ENCODE assay signal across 20 cellular contexts in the genomic region with DNA sequence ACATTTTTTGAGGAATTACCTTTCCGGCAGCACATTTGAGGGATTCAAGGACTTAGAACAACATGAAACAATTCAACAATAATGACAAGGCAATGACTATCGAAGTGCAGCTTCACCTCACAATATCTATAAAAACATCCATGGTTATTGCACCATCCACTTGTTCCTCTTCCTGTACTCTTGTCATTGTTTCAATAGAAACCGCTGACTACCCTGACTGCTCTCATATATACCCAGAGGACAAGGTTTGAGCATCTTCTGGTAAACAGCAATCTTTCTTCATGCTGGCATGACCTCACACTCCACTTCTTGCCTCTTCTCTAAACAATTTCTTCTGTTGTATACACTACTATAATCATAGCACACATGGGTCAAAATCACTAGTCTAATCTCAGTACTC.
"Had no signal": no experiment of that assay in that cellular context is flagged by ENCODE, and none has a peak within 500 bp of the region (broad histone marks: within the 10 kb centered on the region; RNA-seq: fewer than 3 reads in every experiment).

No MANE protein-coding gene starts in this region.

- H3K4me3 Mint-ChIP-seq: activated naive CD8-positive, alpha-beta T cell treated with anti-CD3 and anti-CD28 coated beads, Interleukin-2, amount 50 U/mL, for 24 hours; activated T-cell treated with anti-CD3 and anti-CD28 coated beads, Interleukin-2, amount 50 U/mL, for 4 hours; naive thymus-derived CD8-positive, alpha-beta T cell had no signal

- H3K9me3 Mint-ChIP-seq: activated naive CD8-positive, alpha-beta T cell treated with anti-CD3 and anti-CD28 coated beads, Interleukin-2, amount 50 U/mL, for 24 hours; activated T-cell treated with anti-CD3 and anti-CD28 coated beads, Interleukin-2, amount 50 U/mL, for 4 hours; naive thymus-derived CD8-positive, alpha-beta T cell had no signal

- ATAC-seq: activated naive CD8-positive, alpha-beta T cell treated with anti-CD3 and anti-CD28 coated beads, Interleukin-2, amount 50 U/mL, for 24 hours; activated T-cell treated with anti-CD3 and anti-CD28 coated beads, Interleukin-2, amount 50 U/mL, for 4 hours; left lobe of liver; lower lobe of right lung; naive thymus-derived CD8-positive, alpha-beta T cell; psoas muscle had no signal

- H3K4me1 Mint-ChIP-seq: activated naive CD8-positive, alpha-beta T cell treated with anti-CD3 and anti-CD28 coated beads, Interleukin-2, amount 50 U/mL, for 24 hours had no signal

- H3K4me3 ChIP-seq: lower lobe of right lung, psoas muscle, right atrium auricular region, spleen, testis, vagina had no signal

- H3K27me3 ChIP-seq: right atrium auricular region, spleen, testis, vagina had no signal

- H3K27ac Mint-ChIP-seq: activated naive CD8-positive, alpha-beta T cell treated with anti-CD3 and anti-CD28 coated beads, Interleukin-2, amount 50 U/mL, for 24 hours; naive thymus-derived CD8-positive, alpha-beta T cell had no signal

- H3K4me1 ChIP-seq: lower lobe of right lung, psoas muscle, right atrium auricular region, spleen, testis, vagina had no signal

- H3K36me3 ChIP-seq: lower lobe of right lung, right atrium auricular region, spleen, vagina had no signal

- DNase-seq: activated CD4-positive, alpha-beta T cell treated with anti-CD3 and anti-CD28 coated beads for 4 hours; activated CD4-positive, alpha-beta T cell treated with anti-CD3 and anti-CD28 coated beads, Interleukin-2, amount 50 U/mL, for 48 hours; activated CD4-positive, CD25-positive, alpha-beta regulatory T cell; activated CD8-positive, alpha-beta memory T cell treated with anti-CD3 and anti-CD28 coated beads, Interleukin-2, amount 50 U/mL, for 48 hours; activated effector memory CD4-positive, alpha-beta T cell treated with anti-CD3 and anti-CD28 coated beads, Interleukin-2, amount 50 U/mL, for 16 hours; activated naive CD4-positive, alpha-beta T cell treated with anti-CD3 and anti-CD28 coated beads, Interleukin-2, amount 50 U/mL, for 16 hours; activated naive CD8-positive, alpha-beta T cell treated with anti-CD3 and anti-CD28 coated beads, Interleukin-2, amount 50 U/mL, for 24 hours; activated T-cell treated with anti-CD3 and anti-CD28 coated beads, Interleukin-2, amount 50 U/mL, for 4 hours; foreskin fibroblast; lower lobe of right lung; naive thymus-derived CD8-positive, alpha-beta T cell; psoas muscle; spleen; stimulated activated CD4-positive, alpha-beta T cell treated with anti-CD3 and anti-CD28 coated beads, Interleukin-4, amount 100 ng/mL, for 1 hour; stimulated activated naive CD4-positive, alpha-beta T cell; testis; trophoblast cell had no signal

- H3K36me3 Mint-ChIP-seq: naive thymus-derived CD8-positive, alpha-beta T cell had no signal

- H3K27ac ChIP-seq: lower lobe of right lung, psoas muscle, right atrium auricular region, spleen, testis, vagina had no signal

- H3K27me3 Mint-ChIP-seq: activated naive CD8-positive, alpha-beta T cell treated with anti-CD3 and anti-CD28 coated beads, Interleukin-2, amount 50 U/mL, for 24 hours; naive thymus-derived CD8-positive, alpha-beta T cell had no signal
